Comparison of ENCODE assay signal across 12 cellular contexts in genomic region chr14:69634871-69635270, GRCh38. TPM values are rescaled to one million over a fixed set of nuclear protein-coding genes. Genes with fewer than 3 reads are reported as not detected.
DNase-seq lines count a peak whose midpoint lies in the region; ATAC-seq and TF ChIP-seq lines count a peak whose summit lies in the region.
"Had no signal": no experiment of that assay in that cellular context is flagged by ENCODE, and none has a peak within 500 bp of the region (broad histone marks: within the 10 kb centered on the region; RNA-seq: fewer than 3 reads in every experiment).

No MANE protein-coding gene starts in this region.

- H3K27me3 ChIP-seq in thoracic aorta (replicated peaks; ENCODE audit: insufficient read depth) (no peaks in the 10 kb centered on the region), vagina (no peaks in the 10 kb centered on the region)
- H3K27me3 ChIP-seq: dorsolateral prefrontal cortex had no signal

- intact Hi-C loops in activated CD4-positive, alpha-beta memory T cell treated with anti-CD3 and anti-CD28 coated beads for 36 hours (cut with micrococcal nuclease), result no loop called here
- intact Hi-C loops in vagina (cut with DNase I), result no loop called here

- H3K27me3 Mint-ChIP-seq in activated T-cell treated with anti-CD3 and anti-CD28 coated beads, Interleukin-2, amount 50 U/mL, for 72 hours (ENCODE audit: low read depth), result no peaks in the 10 kb centered on the region
- no peaks in the 10 kb centered on the region for H3K27me3 Mint-ChIP-seq in activated CD4-positive, alpha-beta memory T cell treated with anti-CD3 and anti-CD28 coated beads for 36 hours
- peaks cover 5 to 18% (median 11%) of the 10 kb centered on the region in 3 donors for H3K27me3 Mint-ChIP-seq in immature natural killer cell (ENCODE audit: low read depth in 3 of 3)

- H3K4me1 ChIP-seq in thoracic aorta (ENCODE audit: control insufficient read depth in 1 of 2, low read depth in 2 of 2), result peaks cover 76 to 100% of the 10 kb centered on the region in 2 donors
- peaks cover 91% of the 10 kb centered on the region for H3K4me1 ChIP-seq in vagina

- no peaks in the 10 kb centered on the region for H3K9me3 ChIP-seq in thoracic aorta
- no peaks in the 10 kb centered on the region for H3K9me3 ChIP-seq in vagina

- H3K36me3 Mint-ChIP-seq in activated T-cell treated with anti-CD3 and anti-CD28 coated beads, Interleukin-2, amount 50 U/mL, for 72 hours (ENCODE audit: insufficient read depth in 2 of 2), result no peaks in the 10 kb centered on the region
- H3K36me3 Mint-ChIP-seq in activated CD4-positive, alpha-beta memory T cell treated with anti-CD3 and anti-CD28 coated beads for 36 hours, result peaks cover 13% of the 10 kb centered on the region
- H3K36me3 Mint-ChIP-seq in immature natural killer cell, result no peaks in the 10 kb centered on the region

- TF ChIP-seq CTCF in thoracic aorta (IDR thresholded peaks at IDR 0.05) (no peak), vagina (IDR thresholded peaks at IDR 0.05) (no peak)

- H3K4me3 ChIP-seq in thoracic aorta, result no peak overlapping the region
- H3K4me3 ChIP-seq in vagina, result no peak overlapping the region
- H3K4me3 ChIP-seq: dorsolateral prefrontal cortex had no signal

- peak overlapping the region in 1 of 2 donors; percentile 85 for H3K4me3 Mint-ChIP-seq in activated T-cell treated with anti-CD3 and anti-CD28 coated beads, Interleukin-2, amount 50 U/mL, for 72 hours
- peak overlapping the region; percentile 0 for H3K4me3 Mint-ChIP-seq in activated CD4-positive, alpha-beta memory T cell treated with anti-CD3 and anti-CD28 coated beads for 36 hours
- peak overlapping the region; percentile 16 to 84 (median 78) for H3K4me3 Mint-ChIP-seq in immature natural killer cell

- H3K27ac ChIP-seq in thoracic aorta (peak overlapping the region; percentile 4 to 69), vagina (no peak overlapping the region)

- no peak for ATAC-seq in activated T-cell treated with anti-CD3 and anti-CD28 coated beads, Interleukin-2, amount 50 U/mL, for 72 hours (replicated peaks in 1 of 2)
- ATAC-seq in thoracic aorta (ENCODE audit: insufficient number of reproducible peaks, low FRiP score, low read depth), result no peak
- no peak for ATAC-seq in HG03097 (IDR thresholded peaks at IDR 0.05; ENCODE audit: low FRiP score, unreplicated experiment)

- no peaks in the 10 kb centered on the region for H3K9me3 Mint-ChIP-seq in activated T-cell treated with anti-CD3 and anti-CD28 coated beads, Interleukin-2, amount 50 U/mL, for 72 hours
- H3K9me3 Mint-ChIP-seq in activated CD4-positive, alpha-beta memory T cell treated with anti-CD3 and anti-CD28 coated beads for 36 hours, result no peaks in the 10 kb centered on the region
- H3K9me3 Mint-ChIP-seq in immature natural killer cell, result no peaks in the 10 kb centered on the region

- H3K4me1 Mint-ChIP-seq in activated T-cell treated with anti-CD3 and anti-CD28 coated beads, Interleukin-2, amount 50 U/mL, for 72 hours (ENCODE audit: low read depth), result peaks cover 100% of the 10 kb centered on the region
- H3K4me1 Mint-ChIP-seq in activated CD4-positive, alpha-beta memory T cell treated with anti-CD3 and anti-CD28 coated beads for 36 hours (ENCODE audit: low read depth), result peaks cover 95% of the 10 kb centered on the region
- H3K4me1 Mint-ChIP-seq in immature natural killer cell, result peaks cover 96 to 100% of the 10 kb centered on the region in 2 donors

- POLR2A ChIA-PET in activated CD4-positive, alpha-beta memory T cell treated with anti-CD3 and anti-CD28 coated beads for 36 hours (lab: Charles Lee), result interaction anchor here (1.5 to 2.9 kb wide), 3 partner anchors 9 to 23 kb away, joined by 4 to 17 read pairs (median 9); partner anchors contain the start of gene SUSD6

- DNase-seq in activated T-cell treated with anti-CD3 and anti-CD28 coated beads, Interleukin-2, amount 50 U/mL, for 72 hours, result no peak
- DNase-seq in activated T-cell treated with anti-CD3 and anti-CD28 coated beads for 4 hours, result no peak
- no peak for DNase-seq in activated CD4-positive, alpha-beta memory T cell treated with anti-CD3 and anti-CD28 coated beads for 36 hours
- DNase-seq in immature natural killer cell, result no peak
- DNase-seq in thoracic aorta (ENCODE audit: low spot score), result no peak
- no peak for DNase-seq in NK-92 treated with Interleukin-12 subunit alpha and Interleukin-12 subunit beta, amount 100 ng/mL, for 24 hours (lab: John Stamatoyannopoulos, UW)
- DNase-seq in vagina (ENCODE audit: extremely low spot score in 2 of 2), result no peak
- DNase-seq: activated CD8-positive, alpha-beta memory T cell treated with anti-CD3 and anti-CD28 coated beads for 24 hours; DMS53; dorsolateral prefrontal cortex; NCI-H2171 treated with DMSO at 0.1 percent for 48 hours had no signal

- TF ChIP-seq POLR2A in vagina (IDR thresholded peaks at IDR 0.05), result no peak

- H3K27ac Mint-ChIP-seq in activated T-cell treated with anti-CD3 and anti-CD28 coated beads, Interleukin-2, amount 50 U/mL, for 72 hours, result peak overlapping the region; percentile 49
- peak overlapping the region; percentile 94 for H3K27ac Mint-ChIP-seq in activated CD4-positive, alpha-beta memory T cell treated with anti-CD3 and anti-CD28 coated beads for 36 hours
- peak overlapping the region; percentile 58 to 97 (median 94) for H3K27ac Mint-ChIP-seq in immature natural killer cell

- H3K36me3 ChIP-seq in thoracic aorta (no peaks in the 10 kb centered on the region), vagina (no peaks in the 10 kb centered on the region)

- CTCF ChIA-PET in activated CD4-positive, alpha-beta memory T cell treated with anti-CD3 and anti-CD28 coated beads for 36 hours (lab: Charles Lee), result interaction anchor here (1.8 kb wide), 1 partner anchor 92 kb away, joined by 4 read pairs; no protein-coding TSS in a partner anchor

RNA-seq across cellular contexts. Expression of gene SUSD6, which starts 23.5 kb away (rescaled TPM):
- 10 to 100 TPM; 60.3 to 73.8 TPM for total RNA-seq in activated T-cell treated with anti-CD3 and anti-CD28 coated beads, Interleukin-2, amount 50 U/mL, for 72 hours
- 10 to 100 TPM; 69.9 to 72.2 TPM for total RNA-seq in activated CD4-positive, alpha-beta memory T cell treated with anti-CD3 and anti-CD28 coated beads for 36 hours
- polyA plus RNA-seq in immature natural killer cell, result 10 to 100 TPM; 13.0 to 24.1 (median 15.5) TPM
- 10 to 100 TPM; 51.7 to 80.1 TPM for total RNA-seq in thoracic aorta
- 36.6 TPM for total RNA-seq in vagina
